In genomic region chr5:55484531-55484930, GRCh38 we compare ENCODE assay signal across 1 cellular context.
TF ChIP-seq lines count a peak whose summit lies in the region.

No MANE protein-coding gene starts in this region.

TF ChIP-seq in H1, 55 proteins besides CTCF, POLR2A, EP300 and RAD21:
- TF ChIP-seq MAX (IDR thresholded peaks at IDR 0.05), result peak; percentile 39; the same call in 1 of the 2 replicates
- 0 out of 2 replicates have a peak, but pooled peaks have one; percentile 55 for TF ChIP-seq BACH1 (IDR thresholded peaks at IDR 0.05; ENCODE audit: low read length)
- TF ChIP-seq TCF12 (IDR thresholded peaks at IDR 0.05; ENCODE audit: low read depth, low read length), result peak; percentile 81; the same call in 1 of the 2 replicates
- peak; percentile 34; the same call in 1 of the 2 replicates for TF ChIP-seq SP1 (IDR thresholded peaks at IDR 0.05; ENCODE audit: low read depth, low read length)
- peak; percentile 38 for TF ChIP-seq ASH2L (IDR thresholded peaks at IDR 0.05; ENCODE audit: low read length)
- TF ChIP-seq MAFK (IDR thresholded peaks at IDR 0.05; ENCODE audit: low read depth, low read length), result peak; percentile 35; the same call in 1 of the 2 replicates
- no peak for TF ChIP-seq POU5F1 (IDR thresholded peaks at IDR 0.05; ENCODE audit: low read depth, low read length)
- no peak for TF ChIP-seq SIRT6 (IDR thresholded peaks at IDR 0.05; ENCODE audit: low read length)
- TF ChIP-seq SP4 (IDR thresholded peaks at IDR 0.05; ENCODE audit: low read length), result no peak
- no peak for TF ChIP-seq SRF (IDR thresholded peaks at IDR 0.05; ENCODE audit: low read depth, low read length)
- TF ChIP-seq SAP30 (IDR thresholded peaks at IDR 0.05; ENCODE audit: insufficient read depth, insufficient replicate concordance, low read length), result no peak
- TF ChIP-seq TEAD4 (IDR thresholded peaks at IDR 0.05; ENCODE audit: low read depth, low read length), result no peak
- 0 out of 4 replicates have a peak, but pooled peaks of 1 of the 2 experiments have one; percentile 30 for TF ChIP-seq HDAC2 (IDR thresholded peaks at IDR 0.05; ENCODE audit: borderline replicate concordance in 1 of 2, low read depth in 2 of 2, low read length in 2 of 2)
- no peak for TF ChIP-seq GABPA (IDR thresholded peaks at IDR 0.05; ENCODE audit: borderline replicate concordance, insufficient read depth, low read length)
- peak; percentile 92 for TF ChIP-seq JUND (IDR thresholded peaks at IDR 0.05; ENCODE audit: low read length)
- TF ChIP-seq SIX5 (IDR thresholded peaks at IDR 0.05; ENCODE audit: low read depth, low read length), result no peak
- TF ChIP-seq FOSL1 (IDR thresholded peaks at IDR 0.05; ENCODE audit: insufficient read depth, low read depth, low read length), result no peak
- TF ChIP-seq BCL11A (IDR thresholded peaks at IDR 0.05; ENCODE audit: low read depth in 2 of 2, low read length in 2 of 2), result no peak
- TF ChIP-seq PHF8 (conservative IDR thresholded peaks at IDR 0.05; ENCODE audit: low read depth, low read length), result no peak
- TF ChIP-seq HDAC6 (IDR thresholded peaks at IDR 0.05; ENCODE audit: low read depth, low read length), result no peak
- no peak for TF ChIP-seq TAF1 (IDR thresholded peaks at IDR 0.05; ENCODE audit: low read depth, low read length)
